ENCODE assay signal across 31 cellular contexts in the genomic region with DNA sequence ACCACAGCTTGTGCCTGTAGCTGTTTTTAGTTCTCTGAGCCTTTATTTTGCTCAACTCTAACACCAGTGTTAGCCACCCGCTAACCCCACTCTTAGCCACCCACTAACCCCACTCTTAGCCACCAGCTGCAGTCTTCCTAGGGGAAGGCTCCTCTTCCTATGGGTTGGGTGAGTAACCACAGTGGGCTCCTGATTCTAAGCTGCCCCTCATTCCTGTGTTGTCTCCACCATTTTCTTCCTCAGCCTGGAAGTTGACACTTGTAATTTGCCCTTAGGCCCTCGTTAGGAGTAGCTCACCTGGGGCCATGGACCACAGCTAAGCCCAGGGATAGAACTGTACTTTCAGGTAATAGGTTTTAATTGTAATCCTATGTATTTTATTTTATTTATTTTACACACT.
"Had no signal": no experiment of that assay in that cellular context is flagged by ENCODE, and none has a peak within 500 bp of the region (broad histone marks: within the 10 kb centered on the region; RNA-seq: fewer than 3 reads in every experiment).

No MANE protein-coding gene starts in this region.

- H3K4me1 ChIP-seq: heart left ventricle, sigmoid colon, tibial nerve, uterus had no signal

- H3K27me3 ChIP-seq: brain microvascular endothelial cell, sigmoid colon, tibial nerve, uterus had no signal

- ATAC-seq: left ventricle myocardium superior, SK-N-SH treated with all-trans-retinoic acid at 6 μM for 48 hours had no signal

- FAIRE-seq: astrocyte, small intestine had no signal

- H3K4me3 Mint-ChIP-seq: activated CD4-positive, alpha-beta memory T cell treated with anti-CD3 and anti-CD28 coated beads, Interleukin-2, amount 10 ng/mL, durations not matched to agents 7 days and 5 days; activated CD4-positive, alpha-beta T cell treated with anti-CD3 and anti-CD28 coated beads, Interleukin-2, amount 10 ng/mL, durations not matched to agents 7 days and 5 days; activated naive CD4-positive, alpha-beta T cell treated with anti-CD3 and anti-CD28 coated beads, Interleukin-2, amount 10 ng/mL, durations not matched to agents 7 days and 5 days; activated naive CD8-positive, alpha-beta T cell treated with anti-CD3 and anti-CD28 coated beads, Interleukin-2, amount 10 ng/mL, durations not matched to agents 7 days and 5 days; activated T-cell treated with anti-CD3 and anti-CD28 coated beads, Interleukin-2, amount 50 U/mL, for 24 hours; immature natural killer cell; memory B cell; nephron had no signal

- H3K27ac Mint-ChIP-seq: activated CD4-positive, alpha-beta memory T cell treated with anti-CD3 and anti-CD28 coated beads, Interleukin-2, amount 10 ng/mL, durations not matched to agents 7 days and 5 days; activated CD4-positive, alpha-beta T cell treated with anti-CD3 and anti-CD28 coated beads, Interleukin-2, amount 10 ng/mL, durations not matched to agents 7 days and 5 days; activated naive CD4-positive, alpha-beta T cell treated with anti-CD3 and anti-CD28 coated beads, Interleukin-2, amount 10 ng/mL, durations not matched to agents 7 days and 5 days; activated naive CD8-positive, alpha-beta T cell treated with anti-CD3 and anti-CD28 coated beads, Interleukin-2, amount 10 ng/mL, durations not matched to agents 7 days and 5 days; activated T-cell treated with anti-CD3 and anti-CD28 coated beads, Interleukin-2, amount 50 U/mL, for 24 hours; immature natural killer cell; memory B cell; nephron had no signal

- H3K36me3 ChIP-seq: brain microvascular endothelial cell, heart left ventricle, sigmoid colon, tibial nerve, uterus had no signal

- H3K4me1 Mint-ChIP-seq: activated CD4-positive, alpha-beta memory T cell treated with anti-CD3 and anti-CD28 coated beads, Interleukin-2, amount 10 ng/mL, durations not matched to agents 7 days and 5 days; activated CD4-positive, alpha-beta T cell treated with anti-CD3 and anti-CD28 coated beads, Interleukin-2, amount 10 ng/mL, durations not matched to agents 7 days and 5 days; activated naive CD4-positive, alpha-beta T cell treated with anti-CD3 and anti-CD28 coated beads, Interleukin-2, amount 10 ng/mL, durations not matched to agents 7 days and 5 days; activated naive CD8-positive, alpha-beta T cell treated with anti-CD3 and anti-CD28 coated beads, Interleukin-2, amount 10 ng/mL, durations not matched to agents 7 days and 5 days; memory B cell; nephron had no signal

- H3K27me3 Mint-ChIP-seq: activated CD4-positive, alpha-beta memory T cell treated with anti-CD3 and anti-CD28 coated beads, Interleukin-2, amount 10 ng/mL, durations not matched to agents 7 days and 5 days; activated CD4-positive, alpha-beta T cell treated with anti-CD3 and anti-CD28 coated beads, Interleukin-2, amount 10 ng/mL, durations not matched to agents 7 days and 5 days; activated naive CD4-positive, alpha-beta T cell treated with anti-CD3 and anti-CD28 coated beads, Interleukin-2, amount 10 ng/mL, durations not matched to agents 7 days and 5 days; activated naive CD8-positive, alpha-beta T cell treated with anti-CD3 and anti-CD28 coated beads, Interleukin-2, amount 10 ng/mL, durations not matched to agents 7 days and 5 days; activated T-cell treated with anti-CD3 and anti-CD28 coated beads, Interleukin-2, amount 50 U/mL, for 24 hours; memory B cell had no signal

- H3K36me3 Mint-ChIP-seq: activated naive CD4-positive, alpha-beta T cell treated with anti-CD3 and anti-CD28 coated beads, Interleukin-2, amount 10 ng/mL, durations not matched to agents 7 days and 5 days; activated naive CD8-positive, alpha-beta T cell treated with anti-CD3 and anti-CD28 coated beads, Interleukin-2, amount 10 ng/mL, durations not matched to agents 7 days and 5 days; memory B cell had no signal

- H3K4me3 ChIP-seq: coronary artery, dorsolateral prefrontal cortex, heart left ventricle, sigmoid colon, tibial nerve, uterus had no signal

- H3K27ac ChIP-seq: brain microvascular endothelial cell, coronary artery, dorsolateral prefrontal cortex, heart left ventricle, sigmoid colon, tibial nerve, uterus had no signal

- DNase-seq: activated CD4-positive, alpha-beta memory T cell treated with anti-CD3 and anti-CD28 coated beads, Interleukin-2, amount 10 ng/mL, durations not matched to agents 7 days and 5 days; activated CD4-positive, alpha-beta T cell treated with anti-CD3 and anti-CD28 coated beads, Interleukin-2, amount 10 ng/mL, durations not matched to agents 7 days and 5 days; activated CD4-positive, CD25-positive, alpha-beta regulatory T cell treated with anti-CD3 and anti-CD28 coated beads, Interleukin-2, amount 50 U/mL, for 72 hours; activated CD8-positive, alpha-beta memory T cell treated with anti-CD3 and anti-CD28 coated beads, Interleukin-2, amount 50 U/mL, for 48 hours; activated gamma-delta T cell; activated naive CD4-positive, alpha-beta T cell treated with anti-CD3 and anti-CD28 coated beads, Interleukin-2, amount 10 ng/mL, durations not matched to agents 7 days and 5 days; activated naive CD8-positive, alpha-beta T cell treated with anti-CD3 and anti-CD28 coated beads, Interleukin-2, amount 10 ng/mL, durations not matched to agents 7 days and 5 days; activated T-cell treated with anti-CD3 and anti-CD28 coated beads, Interleukin-2, amount 50 U/mL, for 24 hours; brain microvascular endothelial cell; dorsolateral prefrontal cortex; effector memory CD4-positive, alpha-beta T cell; erythroblast; foreskin fibroblast; heart left ventricle; hypothalamus; immature natural killer cell; left ventricle myocardium superior; sigmoid colon; small intestine; stimulated activated CD4-positive, alpha-beta T cell treated with anti-CD3 and anti-CD28 coated beads, Interleukin-1b, Interleukin-23, amount 100 ng/mL, for 48 hours; stimulated activated CD4-positive, alpha-beta T cell treated with anti-CD3 and anti-CD28 coated beads, Interleukin-4, amount 100 ng/mL, for 4 hours; stimulated activated CD8-positive, alpha-beta memory T cell treated with anti-CD3 and anti-CD28 coated beads, Interleukin-4, amount 100 ng/mL, for 48 hours; stimulated activated naive CD4-positive, alpha-beta T cell; T-helper 2 cell; uterus had no signal

- H3K9me3 ChIP-seq: uterus had no signal
